In the genomic region with DNA sequence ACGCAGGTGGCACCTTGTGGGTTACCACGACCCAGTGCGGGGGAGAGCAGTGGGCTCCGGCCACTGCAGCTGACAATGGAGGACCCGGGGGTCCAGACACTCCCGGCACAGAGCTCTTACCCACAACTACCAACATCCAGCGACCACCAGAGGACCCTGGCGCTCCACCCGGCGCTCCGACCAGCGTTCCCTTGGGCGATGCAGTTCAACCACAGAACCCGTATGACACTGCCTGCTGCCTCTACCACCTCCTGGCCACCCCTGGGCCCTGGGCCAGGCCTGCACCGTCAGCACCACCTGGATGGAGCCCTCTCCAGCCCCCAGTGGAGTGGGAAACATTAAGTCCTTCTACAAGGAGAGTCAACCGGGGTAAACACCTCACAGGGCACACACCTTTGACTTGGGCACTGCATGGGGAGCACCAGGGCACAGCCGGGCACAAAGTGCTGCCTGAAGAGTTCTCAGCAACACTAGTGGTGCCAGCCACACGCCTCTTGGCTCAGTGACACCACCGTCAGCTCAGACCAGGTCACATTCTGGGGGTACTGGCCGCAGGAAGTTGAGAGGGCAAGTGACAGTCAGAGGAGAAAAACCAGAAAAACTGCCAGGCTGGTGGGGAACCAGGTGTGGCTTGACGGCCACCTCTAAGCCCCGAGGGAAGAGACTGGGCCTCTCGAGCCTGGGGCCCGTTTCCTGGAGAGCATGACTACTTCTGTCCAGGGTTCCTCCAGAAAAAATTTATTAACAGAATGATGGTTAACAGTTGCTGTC, we compare ENCODE assay signal across 1 cellular context.
TF ChIP-seq lines count a peak whose summit lies in the region.

No MANE protein-coding gene starts in this region.

TF ChIP-seq in neural cell, 6 proteins besides CTCF, POLR2A, EP300 and RAD21 (continued from another document):
- TF ChIP-seq, protein P1, sequence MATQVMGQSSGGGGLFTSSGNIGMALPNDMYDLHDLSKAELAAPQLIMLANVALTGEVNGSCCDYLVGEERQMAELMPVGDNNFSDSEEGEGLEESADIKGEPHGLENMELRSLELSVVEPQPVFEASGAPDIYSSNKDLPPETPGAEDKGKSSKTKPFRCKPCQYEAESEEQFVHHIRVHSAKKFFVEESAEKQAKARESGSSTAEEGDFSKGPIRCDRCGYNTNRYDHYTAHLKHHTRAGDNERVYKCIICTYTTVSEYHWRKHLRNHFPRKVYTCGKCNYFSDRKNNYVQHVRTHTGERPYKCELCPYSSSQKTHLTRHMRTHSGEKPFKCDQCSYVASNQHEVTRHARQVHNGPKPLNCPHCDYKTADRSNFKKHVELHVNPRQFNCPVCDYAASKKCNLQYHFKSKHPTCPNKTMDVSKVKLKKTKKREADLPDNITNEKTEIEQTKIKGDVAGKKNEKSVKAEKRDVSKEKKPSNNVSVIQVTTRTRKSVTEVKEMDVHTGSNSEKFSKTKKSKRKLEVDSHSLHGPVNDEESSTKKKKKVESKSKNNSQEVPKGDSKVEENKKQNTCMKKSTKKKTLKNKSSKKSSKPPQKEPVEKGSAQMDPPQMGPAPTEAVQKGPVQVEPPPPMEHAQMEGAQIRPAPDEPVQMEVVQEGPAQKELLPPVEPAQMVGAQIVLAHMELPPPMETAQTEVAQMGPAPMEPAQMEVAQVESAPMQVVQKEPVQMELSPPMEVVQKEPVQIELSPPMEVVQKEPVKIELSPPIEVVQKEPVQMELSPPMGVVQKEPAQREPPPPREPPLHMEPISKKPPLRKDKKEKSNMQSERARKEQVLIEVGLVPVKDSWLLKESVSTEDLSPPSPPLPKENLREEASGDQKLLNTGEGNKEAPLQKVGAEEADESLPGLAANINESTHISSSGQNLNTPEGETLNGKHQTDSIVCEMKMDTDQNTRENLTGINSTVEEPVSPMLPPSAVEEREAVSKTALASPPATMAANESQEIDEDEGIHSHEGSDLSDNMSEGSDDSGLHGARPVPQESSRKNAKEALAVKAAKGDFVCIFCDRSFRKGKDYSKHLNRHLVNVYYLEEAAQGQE (IDR thresholded peaks at IDR 0.05; ENCODE audit: borderline replicate concordance) = no peak
- TF ChIP-seq EZH2 (IDR thresholded peaks at IDR 0.05; ENCODE audit: borderline replicate concordance, insufficient read depth, low read length, poor library complexity, severe bottlenecking) (no peak), MXI1 (conservative IDR thresholded peaks at IDR 0.05; ENCODE audit: poor library complexity, severe bottlenecking) (no peak)
